ENCODE assay signal across 12 cellular contexts in genomic region chr7:84647797-84648762, GRCh38.
A peak's percentile ranks its signal among the peaks of the same experiment; 100 is the strongest.
DNase-seq lines count a peak whose midpoint lies in the region; ATAC-seq, FAIRE-seq and TF ChIP-seq lines count a peak whose summit lies in the region.
"Had no signal": no experiment of that assay in that cellular context is flagged by ENCODE, and none has a peak within 500 bp of the region (broad histone marks: within the 10 kb centered on the region; RNA-seq: fewer than 3 reads in every experiment).

No MANE protein-coding gene starts in this region.

- DNase-seq in AG10803 (ENCODE audit: low read depth) (peak; percentile 94), NCI-H226 (peak; percentile 48), endothelial cell of umbilical vein (ENCODE audit: low read depth, low spot score) (peak; percentile 70), neuronal stem cell (ENCODE audit: low spot score) (no peak), NCI-H524 (lab: John Stamatoyannopoulos, UW) (no peak), body of pancreas (no peak)
- DNase-seq: activated B cell treated with CpG ODN at 0.5 μM for 24 hours, Caco-2, SHP77 treated with DMSO at 0.1 percent for 48 hours had no signal

- H3K79me1 ChIP-seq in neuronal stem cell (ENCODE audit: low read depth, low read length), result no peaks in the 10 kb centered on the region

- H3K27me3 ChIP-seq in endothelial cell of umbilical vein (ENCODE audit: control insufficient read depth in 2 of 2, insufficient read depth in 2 of 2, low read length in 2 of 2) (no peaks in the 10 kb centered on the region), neuronal stem cell (ENCODE audit: control insufficient read depth in 3 of 3, insufficient read depth in 3 of 3, low read depth in 1 of 3, low read length in 3 of 3) (no peaks in the 10 kb centered on the region), body of pancreas (no peaks in the 10 kb centered on the region)

- H3K79me2 ChIP-seq in endothelial cell of umbilical vein (ENCODE audit: control insufficient read depth, insufficient read depth, low read length), result no peaks in the 10 kb centered on the region

- H3K4me3 ChIP-seq in AG10803 (ENCODE audit: low read length), result no peak overlapping the region
- H3K4me3 ChIP-seq in endothelial cell of umbilical vein (replicated peaks in 1 of 3; ENCODE audit: insufficient read depth in 1 of 3, low read depth in 1 of 3, low read length in 3 of 3), result no peak overlapping the region
- H3K4me3 ChIP-seq in neuronal stem cell (ENCODE audit: low read length in 2 of 2), result no peak overlapping the region
- no peak overlapping the region for H3K4me3 ChIP-seq in body of pancreas

- CTCF ChIA-PET in endothelial cell of umbilical vein (lab: Charles Lee), result interaction anchor here (0.5 to 6.0 kb wide), 17 partner anchors 10 to 817 kb away, joined by 3 to 37 read pairs (median 3); no protein-coding TSS in a partner anchor

- no peak overlapping the region for H3K18ac ChIP-seq in neuronal stem cell (ENCODE audit: low read length)

- H2BK5ac ChIP-seq in neuronal stem cell (ENCODE audit: low read length), result no peak overlapping the region

- H3K36me3 ChIP-seq in endothelial cell of umbilical vein (ENCODE audit: control insufficient read depth in 2 of 2, extremely low read depth in 1 of 2, insufficient read depth in 2 of 2, low read length in 2 of 2) (no peaks in the 10 kb centered on the region), neuronal stem cell (replicated peaks in 1 of 2; ENCODE audit: control insufficient read depth in 2 of 2, insufficient read depth in 2 of 2, low read length in 2 of 2) (no peaks in the 10 kb centered on the region), body of pancreas (replicated peaks in 1 of 2; ENCODE audit: insufficient read depth in 1 of 2, low read depth in 2 of 2) (no peaks in the 10 kb centered on the region)

- H2BK12ac ChIP-seq in neuronal stem cell (ENCODE audit: low read length), result no peak overlapping the region

- no peak overlapping the region for H2AK5ac ChIP-seq in neuronal stem cell (ENCODE audit: low read depth, low read length)

- TF ChIP-seq POLR2A in endothelial cell of umbilical vein (IDR thresholded peaks at IDR 0.05; ENCODE audit: low read depth, low read length) (no peak), body of pancreas (IDR thresholded peaks at IDR 0.05) (no peak)

- no peak overlapping the region for H3K27ac ChIP-seq in endothelial cell of umbilical vein (ENCODE audit: insufficient read depth, low read depth, low read length)
- no peak overlapping the region for H3K27ac ChIP-seq in neuronal stem cell (replicated peaks; ENCODE audit: low read length)
- H3K27ac ChIP-seq in body of pancreas, result no peak overlapping the region

- H3K9me3 ChIP-seq in endothelial cell of umbilical vein (replicated peaks; ENCODE audit: control insufficient read depth, insufficient read depth, low read length) (no peaks in the 10 kb centered on the region), neuronal stem cell (replicated peaks in 1 of 2; ENCODE audit: control insufficient read depth in 2 of 2, insufficient read depth in 1 of 2, low read depth in 1 of 2, low read length in 2 of 2) (no peaks in the 10 kb centered on the region), body of pancreas (no peaks in the 10 kb centered on the region)
- H3K9me3 ChIP-seq: Caco-2 had no signal

- dilution Hi-C loops in endothelial cell of umbilical vein (cut with MboI; ENCODE audit: extremely low pct_ligation_motif_present, low sequenced_read_pairs), result no loop called here

- H3K9ac ChIP-seq in endothelial cell of umbilical vein (replicated peaks; ENCODE audit: extremely low read depth, insufficient read depth, low read length), result no peak overlapping the region
- no peak overlapping the region for H3K9ac ChIP-seq in neuronal stem cell (ENCODE audit: low read depth, low read length, poor library complexity)

- H3K23ac ChIP-seq in neuronal stem cell (ENCODE audit: low read depth, low read length, poor library complexity), result no peak overlapping the region

- no peak overlapping the region for H3K4ac ChIP-seq in neuronal stem cell (ENCODE audit: low read length)

- ATAC-seq in GM19395 (IDR thresholded peaks at IDR 0.05; ENCODE audit: unreplicated experiment) (no peak), body of pancreas (no peak), GM21786 (IDR thresholded peaks at IDR 0.05; ENCODE audit: unreplicated experiment) (no peak)

- H4K91ac ChIP-seq in neuronal stem cell (ENCODE audit: low read depth, low read length, poor library complexity), result no peak overlapping the region

- H3K4me2 ChIP-seq in endothelial cell of umbilical vein (ENCODE audit: insufficient read depth, low read length) (no peak overlapping the region), neuronal stem cell (ENCODE audit: insufficient read depth, low read length, poor library complexity, severe bottlenecking) (no peak overlapping the region)

- intact Hi-C loops in endothelial cell of umbilical vein (cut with micrococcal nuclease), result no loop called here
- intact Hi-C loops in body of pancreas (cut with DNase I), result no loop called here

- POLR2A ChIA-PET in endothelial cell of umbilical vein (lab: Charles Lee), result interaction anchor here (0.5 to 2.4 kb wide), 3 partner anchors 10 to 485 kb away, joined by 3 to 8 read pairs (median 4); no protein-coding TSS in a partner anchor

- no peak overlapping the region for H2BK15ac ChIP-seq in neuronal stem cell (ENCODE audit: low read length)

- H3K14ac ChIP-seq in neuronal stem cell (ENCODE audit: low read length), result no peak overlapping the region

- TF ChIP-seq CTCF in AG10803 (conservative IDR thresholded peaks at IDR 0.05; ENCODE audit: low read length) (no peak), endothelial cell of umbilical vein (IDR thresholded peaks at IDR 0.05; ENCODE audit: extremely low read depth in 1 of 2, insufficient read depth in 1 of 2, low read depth in 1 of 2, low read length in 2 of 2) (no peak), body of pancreas (IDR thresholded peaks at IDR 0.05) (no peak)

- H3K9me1 ChIP-seq in endothelial cell of umbilical vein (replicated peaks; ENCODE audit: control insufficient read depth, extremely low read depth, insufficient read depth, low read length), result no peaks in the 10 kb centered on the region

- FAIRE-seq in endothelial cell of umbilical vein (lab: Jason Lieb, UNC), result no peak
- FAIRE-seq: GM12892 had no signal

- BruUV-seq in endothelial cell of umbilical vein (replicated peaks; lab: Mats Ljungman, UMichigan), result no TSS peak

- H2BK120ac ChIP-seq in neuronal stem cell (ENCODE audit: low read depth, low read length), result no peak overlapping the region

- H4K20me1 ChIP-seq in endothelial cell of umbilical vein (replicated peaks; ENCODE audit: control insufficient read depth, extremely low read depth, insufficient read depth, low read length), result no peaks in the 10 kb centered on the region

- H3K4me1 ChIP-seq in endothelial cell of umbilical vein (ENCODE audit: control insufficient read depth, extremely low read depth, insufficient read depth, low read length) (peaks cover 9% of the 10 kb centered on the region), neuronal stem cell (ENCODE audit: control insufficient read depth in 2 of 2, insufficient read depth in 1 of 2, low read depth in 1 of 2, low read length in 2 of 2) (no peaks in the 10 kb centered on the region), body of pancreas (no peaks in the 10 kb centered on the region)
- H3K4me1 ChIP-seq: Caco-2 had no signal

- H2AFZ ChIP-seq in endothelial cell of umbilical vein (ENCODE audit: low read depth, low read length), result peak overlapping the region; percentile 27
- peak overlapping the region; percentile 25 for H2AFZ ChIP-seq in neuronal stem cell (ENCODE audit: low read length)

- no peak overlapping the region for H4K8ac ChIP-seq in neuronal stem cell (ENCODE audit: low read depth, low read length)

- no CpG with 5 or more reads among the region's 2 CpGs for WGBS in neuronal stem cell (ENCODE audit: extremely low coverage in 2 of 2, insufficient read length in 2 of 2, insufficient replicate concordance in 1 of 2), 2 donors
- 55 to 65% methylated on average over 2 of the region's 2 CpGs for WGBS in body of pancreas, 2 donors

TF ChIP-seq in endothelial cell of umbilical vein, 7 proteins besides CTCF, POLR2A, EP300 and RAD21:
- TF ChIP-seq EZH2 (IDR thresholded peaks at IDR 0.05; ENCODE audit: borderline replicate concordance, low read depth, low read length, severe bottlenecking) (no peak), MYC (IDR thresholded peaks at IDR 0.05; ENCODE audit: low read depth, low read length) (no peak), FOS (IDR thresholded peaks at IDR 0.05; ENCODE audit: borderline replicate concordance, insufficient read depth, low read length) (no peak), JUN (IDR thresholded peaks at IDR 0.05; ENCODE audit: borderline replicate concordance, insufficient read depth, insufficient read length, low read depth) (no peak), GATA2 (IDR thresholded peaks at IDR 0.05; ENCODE audit: insufficient read depth, insufficient read length, low read depth, low read length) (no peak), POLR2AphosphoS5 (IDR thresholded peaks at IDR 0.05; ENCODE audit: insufficient read depth, low read depth, low read length) (no peak), MAX (IDR thresholded peaks at IDR 0.05; ENCODE audit: insufficient read depth, insufficient read length) (no peak)

Comparison
In these comparisons a context has a peak if more than half of its experiments do, and no peak if none do; other contexts are left out.
1. DNase-seq: peak in AG10803 (single experiment), NCI-H226 (single experiment) and endothelial cell of umbilical vein (single experiment); none in neuronal stem cell (single experiment), NCI-H524 (0 of 2) and body of pancreas (0 of 4).